ENCODE assay signal across 18 cellular contexts in the genomic region with DNA sequence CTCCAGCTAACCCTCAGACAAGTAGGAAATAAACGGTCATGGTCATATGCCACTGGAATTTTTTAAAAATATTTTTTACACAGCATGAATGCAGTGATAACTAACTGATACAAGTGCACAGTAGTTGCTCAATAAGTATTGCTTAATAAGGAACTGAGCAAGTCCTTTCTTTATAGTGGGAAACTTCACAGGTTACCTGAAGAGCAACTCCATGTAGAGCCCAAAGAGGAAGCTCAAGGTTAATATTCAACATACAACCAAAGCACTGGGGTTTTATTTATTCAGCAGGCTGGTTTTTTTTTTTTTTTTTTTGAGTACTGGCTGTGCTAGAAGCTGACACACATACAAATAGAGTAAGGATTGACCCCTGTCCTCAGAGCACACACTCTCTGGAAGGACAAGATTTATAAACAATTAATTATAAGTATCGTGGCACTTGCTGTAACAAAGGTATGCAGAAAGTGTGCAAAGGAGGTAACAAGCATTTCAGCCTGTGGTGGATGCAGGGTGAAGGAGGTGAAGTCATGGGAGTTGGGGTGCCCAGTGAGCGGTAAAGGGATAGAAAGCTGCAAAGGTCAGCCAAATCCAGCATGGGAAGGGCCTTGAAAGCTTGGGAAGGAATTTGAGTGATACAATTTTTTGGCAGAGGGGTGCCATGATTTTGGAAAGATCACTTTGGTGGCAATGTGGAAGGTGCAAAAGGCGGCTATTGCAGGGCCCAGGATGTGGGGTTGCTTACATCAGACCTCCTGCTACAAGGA. TPM values are rescaled to one million over a fixed set of nuclear protein-coding genes. Genes with fewer than 3 reads are reported as not detected.
A peak's percentile ranks its signal among the peaks of the same experiment; 100 is the strongest.
DNase-seq lines count a peak whose midpoint lies in the region; ATAC-seq and TF ChIP-seq lines count a peak whose summit lies in the region.
"Had no signal": no experiment of that assay in that cellular context is flagged by ENCODE, and none has a peak within 500 bp of the region (broad histone marks: within the 10 kb centered on the region; RNA-seq: fewer than 3 reads in every experiment).

No MANE protein-coding gene starts in this region.

- ATAC-seq in right lobe of liver: peak; percentile 83 to 89 (median 86)
- ATAC-seq: naive thymus-derived CD4-positive, alpha-beta T cell; SK-N-SH treated with all-trans-retinoic acid at 6 μM for 48 hours had no signal

- peak overlapping the region; percentile 18 to 79 (median 73) for H3K27ac ChIP-seq in right lobe of liver
- H3K27ac ChIP-seq: cardiac muscle cell, PC-9, uterus had no signal

- H3K4me3 ChIP-seq in epithelial cell of esophagus (ENCODE audit: low read length) (no peak overlapping the region), right lobe of liver (no peak overlapping the region)
- H3K4me3 ChIP-seq: cardiac muscle cell, PC-9, uterus had no signal

- peak; percentile 18 for TF ChIP-seq POLR2A in right lobe of liver (IDR thresholded peaks at IDR 0.05)

- no peaks in the 10 kb centered on the region for H3K36me3 ChIP-seq in right lobe of liver
- H3K36me3 ChIP-seq: cardiac muscle cell, uterus had no signal

- no peak for TF ChIP-seq CTCF in epithelial cell of esophagus (IDR thresholded peaks at IDR 0.05; ENCODE audit: insufficient read depth, low read depth, low read length, missing control alignments)
- no peak for TF ChIP-seq CTCF in right lobe of liver (IDR thresholded peaks at IDR 0.05)

- intact Hi-C loops in right lobe of liver (cut with DNase I): no loop called here

- in situ Hi-C loops in ACHN (cut with HindIII; ENCODE audit: low pct_ligation_motif_present, low pct_unique_long_range_greater_than_20kb, low sequenced_read_pairs): loop anchor here (25.0 kb wide), 1 partner anchor 94 kb away; no protein-coding TSS in a partner anchor

- whole genome bisulfite sequencing in right lobe of liver (ENCODE audit: insufficient coverage, low coverage, low lambda C conversion rate, missing lambda C conversion rate): 19% methylated on average over 4 of the region's 4 CpGs

- no peaks in the 10 kb centered on the region for H3K9me3 ChIP-seq in right lobe of liver
- H3K9me3 ChIP-seq: uterus had no signal

- H3K27me3 ChIP-seq in right lobe of liver: no peaks in the 10 kb centered on the region
- H3K27me3 ChIP-seq: cardiac muscle cell, uterus had no signal

- peak; percentile 17 for DNase-seq in ACHN
- peak; percentile 75 for DNase-seq in HuH-7.5 (ENCODE audit: low spot score)
- peak; percentile 19 for DNase-seq in epithelial cell of esophagus (ENCODE audit: low read depth)
- DNase-seq in right lobe of liver: peak in 1 of 3 donors; percentile 79
- no peak for DNase-seq in DMS114 treated with DMSO at 0.1 percent for 48 hours (lab: John Stamatoyannopoulos, UW; ENCODE audit: unreplicated experiment)
- DNase-seq in activated effector memory CD4-positive, alpha-beta T cell treated with anti-CD3 and anti-CD28 coated beads, Interleukin-2, amount 50 U/mL, for 16 hours: no peak
- no peak for DNase-seq in RPMI8226
- DNase-seq in stimulated activated CD4-positive, alpha-beta T cell treated with anti-CD3 and anti-CD28 coated beads, Interleukin-4, amount 100 ng/mL, for 1 hour: no peak
- DNase-seq: effector CD8-positive, alpha-beta T cell; HCEC 1CT; mammary epithelial cell; naive thymus-derived CD4-positive, alpha-beta T cell; NCI-H2081; NCI-H526 treated with DMSO at 0.1 percent for 48 hours had no signal

- H3K4me1 ChIP-seq in right lobe of liver: peaks cover 0 to 36% (median 10%) of the 10 kb centered on the region in 4 donors
- H3K4me1 ChIP-seq: uterus had no signal

RNA-seq across cellular contexts. Expression of gene ATOH8, which starts 52.7 kb away (rescaled TPM):
- total RNA-seq in right lobe of liver: 10 to 100 TPM in 4 of 6 experiments, 1 to 10 TPM in 2; 5.3 to 78.0 (median 46.2) TPM
- total RNA-seq: mammary epithelial cell, PC-9 had no signal

Comparison
In these comparisons a context has a peak if more than half of its experiments do, and no peak if none do; other contexts are left out.
1. DNase-seq: peak in ACHN (single experiment), HuH-7.5 (single experiment) and epithelial cell of esophagus (single experiment); none in DMS114 treated with DMSO at 0.1 percent for 48 hours (single experiment), activated effector memory CD4-positive, alpha-beta T cell treated with anti-CD3 and anti-CD28 coated beads, Interleukin-2, amount 50 U/mL, for 16 hours (single experiment), RPMI8226 (single experiment) and stimulated activated CD4-positive, alpha-beta T cell treated with anti-CD3 and anti-CD28 coated beads, Interleukin-4, amount 100 ng/mL, for 1 hour (single experiment).